ENCODE assay signal across 8 cellular contexts in genomic region chr4:184097240-184097619, GRCh38.
A peak's percentile ranks its signal among the peaks of the same experiment; 100 is the strongest.
DNase-seq lines count a peak whose midpoint lies in the region; ATAC-seq and TF ChIP-seq lines count a peak whose summit lies in the region.

No MANE protein-coding gene starts in this region.

- H3K4me3 ChIP-seq in CD4-positive, alpha-beta memory T cell (ENCODE audit: low read length in 2 of 2): no peak overlapping the region
- no peak overlapping the region; the same call in 1 of the 2 replicates for H3K4me3 ChIP-seq in H7 (ENCODE audit: insufficient read depth, low read depth, low read length)

- no peaks in the 10 kb centered on the region for H3K36me3 Mint-ChIP-seq in CD4-positive, alpha-beta memory T cell
- H3K36me3 Mint-ChIP-seq in activated naive CD8-positive, alpha-beta T cell treated with anti-CD3 and anti-CD28 coated beads, Interleukin-2, amount 10 ng/mL, durations not matched to agents 7 days and 5 days: no peaks in the 10 kb centered on the region
- no peaks in the 10 kb centered on the region for H3K36me3 Mint-ChIP-seq in type B pancreatic cell

- no peaks in the 10 kb centered on the region for H3K27me3 ChIP-seq in CD4-positive, alpha-beta memory T cell (ENCODE audit: insufficient read depth, low read length)
- H3K27me3 ChIP-seq in H7 (ENCODE audit: control insufficient read depth, insufficient read depth, low read length): no peaks in the 10 kb centered on the region; the same call in 1 of the 2 replicates

- DNase-seq in CD4-positive, alpha-beta memory T cell: no peak
- DNase-seq in H7 (peak; percentile 89), islet precursor cell (peak; percentile 78), HK-2 (ENCODE audit: unreplicated experiment) (no peak), type B pancreatic cell (ENCODE audit: extremely low spot score, unreplicated experiment) (no peak), NCI-H2081 (lab: John Stamatoyannopoulos, UW) (no peak)
- peak; percentile 45 for DNase-seq in activated naive CD8-positive, alpha-beta T cell treated with anti-CD3 and anti-CD28 coated beads, Interleukin-2, amount 10 ng/mL, durations not matched to agents 7 days and 5 days
- peak; percentile 4 to 15 for DNase-seq in stimulated activated CD4-positive, alpha-beta T cell treated with anti-CD3 and anti-CD28 coated beads, Interleukin-4, amount 100 ng/mL, for 48 hours (ENCODE audit: low read depth in 2 of 2)

- H3K9me3 ChIP-seq in CD4-positive, alpha-beta memory T cell (ENCODE audit: control insufficient read depth in 1 of 2, low read length in 2 of 2): no peaks in the 10 kb centered on the region

- TF ChIP-seq CTCF in type B pancreatic cell (conservative IDR thresholded peaks at IDR 0.05): no peak

- no peaks in the 10 kb centered on the region for H3K36me3 ChIP-seq in CD4-positive, alpha-beta memory T cell (ENCODE audit: insufficient read depth, low read length)
- H3K36me3 ChIP-seq in H7 (replicated peaks; ENCODE audit: control insufficient read depth, insufficient read depth, low read length): no peaks in the 10 kb centered on the region

- peak; percentile 72 for ATAC-seq in activated naive CD8-positive, alpha-beta T cell treated with anti-CD3 and anti-CD28 coated beads, Interleukin-2, amount 10 ng/mL, durations not matched to agents 7 days and 5 days (ENCODE audit: low read depth)

- peak overlapping the region; percentile 39 to 84 (median 73) for H3K4me3 Mint-ChIP-seq in CD4-positive, alpha-beta memory T cell
- peak overlapping the region; percentile 68 for H3K4me3 Mint-ChIP-seq in activated naive CD8-positive, alpha-beta T cell treated with anti-CD3 and anti-CD28 coated beads, Interleukin-2, amount 10 ng/mL, durations not matched to agents 7 days and 5 days
- H3K4me3 Mint-ChIP-seq in type B pancreatic cell: no peak overlapping the region

- peaks cover 0 to 7% (median 2%) of the 10 kb centered on the region in 4 donors for H3K4me1 Mint-ChIP-seq in CD4-positive, alpha-beta memory T cell
- H3K4me1 Mint-ChIP-seq in activated naive CD8-positive, alpha-beta T cell treated with anti-CD3 and anti-CD28 coated beads, Interleukin-2, amount 10 ng/mL, durations not matched to agents 7 days and 5 days: peaks cover 4% of the 10 kb centered on the region
- H3K4me1 Mint-ChIP-seq in type B pancreatic cell (ENCODE audit: unreplicated experiment): peaks cover 32% of the 10 kb centered on the region

- peaks cover 6 to 20% of the 10 kb centered on the region in 2 donors for H3K27me3 Mint-ChIP-seq in CD4-positive, alpha-beta memory T cell
- peaks cover 11% of the 10 kb centered on the region for H3K27me3 Mint-ChIP-seq in activated naive CD8-positive, alpha-beta T cell treated with anti-CD3 and anti-CD28 coated beads, Interleukin-2, amount 10 ng/mL, durations not matched to agents 7 days and 5 days
- H3K27me3 Mint-ChIP-seq in type B pancreatic cell: peaks cover 23% of the 10 kb centered on the region

- H3K27ac Mint-ChIP-seq in CD4-positive, alpha-beta memory T cell: no peak overlapping the region
- no peak overlapping the region for H3K27ac Mint-ChIP-seq in activated naive CD8-positive, alpha-beta T cell treated with anti-CD3 and anti-CD28 coated beads, Interleukin-2, amount 10 ng/mL, durations not matched to agents 7 days and 5 days
- H3K27ac Mint-ChIP-seq in type B pancreatic cell: no peak overlapping the region

- intact Hi-C loops in CD4-positive, alpha-beta memory T cell (cut with micrococcal nuclease): no loop called here

- H3K27ac ChIP-seq in CD4-positive, alpha-beta memory T cell (ENCODE audit: low read depth, low read length): no peak overlapping the region

- no peaks in the 10 kb centered on the region for H3K9me3 Mint-ChIP-seq in CD4-positive, alpha-beta memory T cell
- no peaks in the 10 kb centered on the region for H3K9me3 Mint-ChIP-seq in activated naive CD8-positive, alpha-beta T cell treated with anti-CD3 and anti-CD28 coated beads, Interleukin-2, amount 10 ng/mL, durations not matched to agents 7 days and 5 days
- no peaks in the 10 kb centered on the region for H3K9me3 Mint-ChIP-seq in type B pancreatic cell

- peaks cover 5% of the 10 kb centered on the region for H3K4me1 ChIP-seq in CD4-positive, alpha-beta memory T cell (ENCODE audit: insufficient read depth, low read length)

- POLR2A ChIA-PET in CD4-positive, alpha-beta memory T cell (lab: Charles Lee; ENCODE audit: partially characterized antibody): no interaction called here
- POLR2A ChIA-PET in activated naive CD8-positive, alpha-beta T cell treated with anti-CD3 and anti-CD28 coated beads, Interleukin-2, amount 10 ng/mL, durations not matched to agents 7 days and 5 days (lab: Charles Lee): no interaction called here

- CTCF ChIA-PET in CD4-positive, alpha-beta memory T cell (lab: Charles Lee; ENCODE audit: partially characterized antibody): interaction anchor here (1.5 kb wide), 1 partner anchor 12 kb away, joined by 4 read pairs; no protein-coding TSS in a partner anchor

Comparison
In these comparisons a context has a peak if more than half of its experiments do, and no peak if none do; other contexts are left out.
1. DNase-seq: peak in H7 (single experiment), activated naive CD8-positive, alpha-beta T cell treated with anti-CD3 and anti-CD28 coated beads, Interleukin-2, amount 10 ng/mL, durations not matched to agents 7 days and 5 days (single experiment), islet precursor cell (single experiment) and stimulated activated CD4-positive, alpha-beta T cell treated with anti-CD3 and anti-CD28 coated beads, Interleukin-4, amount 100 ng/mL, for 48 hours (2 of 2); none in CD4-positive, alpha-beta memory T cell (0 of 5), HK-2 (single experiment), type B pancreatic cell (single experiment) and NCI-H2081 (0 of 2).